ENCODE assay signal across 13 cellular contexts in the genomic region with DNA sequence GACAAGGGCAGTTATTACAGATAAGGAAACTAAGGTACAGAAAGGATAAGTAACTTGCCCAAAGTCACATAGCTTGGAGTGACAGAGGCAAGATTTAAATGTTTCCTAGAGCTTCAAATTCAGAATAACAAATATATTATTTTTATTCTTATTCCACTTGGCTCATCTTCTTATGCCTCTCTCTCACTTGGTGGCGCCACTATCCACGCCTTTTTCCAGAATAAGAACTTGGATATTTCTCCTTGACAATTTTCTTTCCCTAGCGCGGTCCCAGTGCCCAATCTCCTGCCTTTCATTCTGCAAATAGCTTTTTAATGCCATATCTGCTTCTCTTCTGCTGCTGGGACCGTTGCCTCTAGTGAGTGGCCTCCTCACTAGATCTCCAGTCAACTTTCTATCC.
DNase-seq lines count a peak whose midpoint lies in the region; ATAC-seq, FAIRE-seq and TF ChIP-seq lines count a peak whose summit lies in the region.
"Had no signal": no experiment of that assay in that cellular context is flagged by ENCODE, and none has a peak within 500 bp of the region (broad histone marks: within the 10 kb centered on the region; RNA-seq: fewer than 3 reads in every experiment).

No MANE protein-coding gene starts in this region.

- H3K27me3 ChIP-seq in PC-9 (ENCODE audit: insufficient read depth, low read depth) (no peaks in the 10 kb centered on the region), H1 (replicated peaks in 1 of 4; ENCODE audit: control insufficient read depth in 3 of 4, extremely low read depth in 1 of 4, insufficient read depth in 3 of 4, low read length in 3 of 4) (no peaks in the 10 kb centered on the region)

- peaks cover 51% of the 10 kb centered on the region for H3K4me1 Mint-ChIP-seq in activated naive CD4-positive, alpha-beta T cell treated with anti-CD3 and anti-CD28 coated beads for 36 hours (ENCODE audit: low read depth)
- peaks cover 56% of the 10 kb centered on the region for H3K4me1 Mint-ChIP-seq in stimulated activated effector memory CD8-positive, alpha-beta T cell treated with anti-CD3 and anti-CD28 coated beads, Interleukin-12 subunit alpha, Interleukin-12 subunit beta, amount 100 ng/mL, for 72 hours
- H3K4me1 Mint-ChIP-seq: nephron had no signal

- H2BK12ac ChIP-seq in H1 (ENCODE audit: low read depth, low read length), result no peak overlapping the region

- no peaks in the 10 kb centered on the region for H3F3A ChIP-seq in PC-9 (ENCODE audit: insufficient read depth, low read depth)

- no peak overlapping the region for H2AK5ac ChIP-seq in H1 (ENCODE audit: low read depth, low read length)

- intact Hi-C loops in activated naive CD4-positive, alpha-beta T cell treated with anti-CD3 and anti-CD28 coated beads for 36 hours (cut with micrococcal nuclease), result loop anchor here (1.0 to 5.0 kb wide), 4 partner anchors 240 to 981 kb away; no protein-coding TSS in a partner anchor
- intact Hi-C loops in PC-9 (cut with micrococcal nuclease; ENCODE audit: unreplicated experiment), result loop anchor here (2.0 kb wide), 1 partner anchor 241 kb away; no protein-coding TSS in a partner anchor

- H2BK5ac ChIP-seq in H1 (ENCODE audit: low read depth, low read length), result no peak overlapping the region

- peak; percentile 45 to 55 for TF ChIP-seq RAD21 in H1 (IDR thresholded peaks at IDR 0.05 in 1 of 2, conservative IDR thresholded peaks at IDR 0.05 in 1 of 2; ENCODE audit: low read depth in 2 of 2, low read length in 2 of 2)

- H3K27ac ChIP-seq in PC-9 (no peak overlapping the region), H1 (ENCODE audit: low read depth, low read length) (no peak overlapping the region)
- H3K27ac ChIP-seq: stomach had no signal

- H2BK120ac ChIP-seq in H1 (replicated peaks; ENCODE audit: low read depth, low read length), result no peak overlapping the region

- no peak overlapping the region for H3K56ac ChIP-seq in H1 (replicated peaks; ENCODE audit: insufficient read length, low read depth, low read length)

- H4K20me1 ChIP-seq in PC-9 (ENCODE audit: insufficient read depth) (no peaks in the 10 kb centered on the region), H1 (replicated peaks in 1 of 2; ENCODE audit: control insufficient read depth in 1 of 2, insufficient read depth in 2 of 2, low read length in 2 of 2) (no peaks in the 10 kb centered on the region)

- H3K18ac ChIP-seq in H1 (ENCODE audit: extremely low read depth, low read length), result no peak overlapping the region

- FAIRE-seq in H1 (lab: Jason Lieb, UNC), result no peak

- H4K8ac ChIP-seq in H1 (ENCODE audit: extremely low read depth, insufficient read depth, low read length), result no peak overlapping the region

- TF ChIP-seq CTCF in PC-9 (conservative IDR thresholded peaks at IDR 0.05), result peak; percentile 42; the same call in 1 of the 2 replicates
- TF ChIP-seq CTCF in H1 (IDR thresholded peaks at IDR 0.05; ENCODE audit: control extremely low read depth in 1 of 3, insufficient read depth in 1 of 3, low read depth in 1 of 3, low read length in 3 of 3), result peak in 1 of 3 experiments; percentile 4; a peak in 1 of 4 replicates

- CTCF ChIA-PET in activated naive CD4-positive, alpha-beta T cell treated with anti-CD3 and anti-CD28 coated beads for 36 hours (lab: Charles Lee), result interaction anchor here (0.9 kb wide), 1 partner anchor 20 kb away, joined by 4 read pairs; no protein-coding TSS in a partner anchor
- CTCF ChIA-PET in PC-9 (lab: Charles Lee), result interaction anchor here (0.6 kb wide), 1 partner anchor 172 kb away, joined by 3 read pairs; no protein-coding TSS in a partner anchor
- CTCF ChIA-PET in H1 (lab: Charles Lee; ENCODE audit: partially characterized antibody), result no interaction called here

- H3K36me3 ChIP-seq in PC-9 (ENCODE audit: low read depth), result no peaks in the 10 kb centered on the region
- H3K36me3 ChIP-seq in H1 (ENCODE audit: control insufficient read depth in 2 of 4, insufficient read depth in 4 of 4, low read length in 3 of 4), result no peaks in the 10 kb centered on the region

- TF ChIP-seq EP300 in H1 (IDR thresholded peaks at IDR 0.05; ENCODE audit: borderline replicate concordance in 1 of 2, low read depth in 2 of 2, low read length in 2 of 2), result no peak

- H3K4me3 ChIP-seq in PC-9, result no peak overlapping the region
- H3K4me3 ChIP-seq in H1 (ENCODE audit: extremely low read depth in 1 of 4, insufficient read depth in 2 of 4, low read depth in 3 of 4, low read length in 4 of 4), result no peak overlapping the region
- H3K4me3 ChIP-seq: stomach had no signal

- H4K5ac ChIP-seq in H1 (ENCODE audit: insufficient read length, low read depth, low read length), result no peak overlapping the region

- H3K9me3 Mint-ChIP-seq in activated naive CD4-positive, alpha-beta T cell treated with anti-CD3 and anti-CD28 coated beads for 36 hours, result no peaks in the 10 kb centered on the region
- no peaks in the 10 kb centered on the region for H3K9me3 Mint-ChIP-seq in stimulated activated effector memory CD8-positive, alpha-beta T cell treated with anti-CD3 and anti-CD28 coated beads, Interleukin-12 subunit alpha, Interleukin-12 subunit beta, amount 100 ng/mL, for 72 hours
- H3K9me3 Mint-ChIP-seq: IgD-negative memory B cell had no signal

- H3K23me2 ChIP-seq in H1 (ENCODE audit: low read depth, low read length), result no peaks in the 10 kb centered on the region

- DNase-seq in activated naive CD4-positive, alpha-beta T cell treated with anti-CD3 and anti-CD28 coated beads for 36 hours, result peak; percentile 28
- no peak for DNase-seq in activated naive CD4-positive, alpha-beta T cell (lab: John Stamatoyannopoulos, UW)
- DNase-seq in PC-9 (no peak), H1 (ENCODE audit: low read depth in 1 of 2, low spot score in 2 of 2) (no peak), cerebellar nuclear complex (lab: John Stamatoyannopoulos, UW) (no peak), DMS79 treated with DMSO at 0.1 percent for 48 hours (lab: John Stamatoyannopoulos, UW) (no peak)
- DNase-seq in stimulated activated effector memory CD8-positive, alpha-beta T cell treated with anti-CD3 and anti-CD28 coated beads, Interleukin-12 subunit alpha, Interleukin-12 subunit beta, amount 100 ng/mL, for 72 hours (ENCODE audit: low spot score in 2 of 2), result no peak
- DNase-seq in stimulated activated CD4-positive, alpha-beta T cell treated with anti-CD3 and anti-CD28 coated beads, Interleukin-12 subunit alpha, Interleukin-12 subunit beta, amount 100 ng/mL, for 4 hours, result no peak
- DNase-seq: activated effector memory CD4-positive, alpha-beta T cell treated with anti-CD3 and anti-CD28 coated beads, Interleukin-2, amount 50 U/mL, for 16 hours; effector memory CD4-positive, alpha-beta T cell; stomach had no signal

- H3K9me2 ChIP-seq in PC-9 (ENCODE audit: insufficient read depth), result no peaks in the 10 kb centered on the region

- H2AFZ ChIP-seq in PC-9 (no peak overlapping the region), H1 (ENCODE audit: low read length) (no peak overlapping the region)

- H3K4me1 ChIP-seq in PC-9 (replicated peaks; ENCODE audit: insufficient read depth), result no peaks in the 10 kb centered on the region
- no peaks in the 10 kb centered on the region for H3K4me1 ChIP-seq in H1 (replicated peaks in 1 of 4; ENCODE audit: control insufficient read depth in 3 of 4, insufficient read depth in 4 of 4, low read length in 3 of 4)
- H3K4me1 ChIP-seq: stomach had no signal

- no peak overlapping the region for H3K9ac ChIP-seq in H1 (replicated peaks in 1 of 4; ENCODE audit: extremely low read depth in 1 of 4, low read depth in 3 of 4, low read length in 3 of 4)

- no peak for TF ChIP-seq POLR2A in H1 (IDR thresholded peaks at IDR 0.05; ENCODE audit: control extremely low read depth in 1 of 2, low read depth in 2 of 2, low read length in 2 of 2)

- no peak overlapping the region for H4K91ac ChIP-seq in H1 (replicated peaks; ENCODE audit: insufficient read length, low read length)

- WGBS in H1 (ENCODE audit: extremely low coverage in 1 of 2, insufficient coverage in 1 of 2, insufficient read length in 1 of 2, insufficient replicate concordance in 2 of 2, low coverage in 1 of 2, low lambda C conversion rate in 2 of 2, missing lambda C conversion rate in 1 of 2), 2 experiments, result 81% methylated on average over 5 of the region's 5 CpGs; no CpG with 5 or more reads in 1 of the 2 experiments

- H3K4ac ChIP-seq in H1 (replicated peaks; ENCODE audit: insufficient read length, low read depth, low read length), result no peak overlapping the region

- H3K36me3 Mint-ChIP-seq in activated naive CD4-positive, alpha-beta T cell treated with anti-CD3 and anti-CD28 coated beads for 36 hours (ENCODE audit: low read depth), result peaks cover 9% of the 10 kb centered on the region
- peaks cover 66% of the 10 kb centered on the region for H3K36me3 Mint-ChIP-seq in stimulated activated effector memory CD8-positive, alpha-beta T cell treated with anti-CD3 and anti-CD28 coated beads, Interleukin-12 subunit alpha, Interleukin-12 subunit beta, amount 100 ng/mL, for 72 hours

- no peak overlapping the region for H3K23ac ChIP-seq in H1 (ENCODE audit: insufficient read length)

- no peak overlapping the region for H3K14ac ChIP-seq in H1 (ENCODE audit: insufficient read length)

- H3K4me3 Mint-ChIP-seq in activated naive CD4-positive, alpha-beta T cell treated with anti-CD3 and anti-CD28 coated beads for 36 hours, result no peak overlapping the region
- H3K4me3 Mint-ChIP-seq in stimulated activated effector memory CD8-positive, alpha-beta T cell treated with anti-CD3 and anti-CD28 coated beads, Interleukin-12 subunit alpha, Interleukin-12 subunit beta, amount 100 ng/mL, for 72 hours, result no peak overlapping the region
- H3K4me3 Mint-ChIP-seq: nephron had no signal

- no peaks in the 10 kb centered on the region for H3K27me3 Mint-ChIP-seq in activated naive CD4-positive, alpha-beta T cell treated with anti-CD3 and anti-CD28 coated beads for 36 hours (ENCODE audit: low read depth)
- H3K27me3 Mint-ChIP-seq: IgD-negative memory B cell had no signal

- no peaks in the 10 kb centered on the region for H3K9me3 ChIP-seq in PC-9 (ENCODE audit: insufficient read depth, low read depth)
- peaks cover 0 to under 1% of the 10 kb centered on the region in 2 experiments; a peak in 1 of 4 replicates for H3K9me3 ChIP-seq in H1 (ENCODE audit: insufficient read depth in 2 of 2, low read depth in 1 of 2, low read length in 1 of 2)
- H3K9me3 ChIP-seq: stomach had no signal

- no peak for ATAC-seq in stimulated activated effector memory CD8-positive, alpha-beta T cell treated with anti-CD3 and anti-CD28 coated beads, Interleukin-12 subunit alpha, Interleukin-12 subunit beta, amount 100 ng/mL, for 72 hours

- POLR2A ChIA-PET in PC-9 (lab: Charles Lee; ENCODE audit: unreplicated experiment), result no interaction called here
- POLR2A ChIA-PET in H1 (lab: Charles Lee; ENCODE audit: partially characterized antibody), result no interaction called here

- BruUV-seq in PC-9 (replicated peaks; lab: Mats Ljungman, UMichigan), result no TSS peak

- no peak overlapping the region for H2BK15ac ChIP-seq in H1 (ENCODE audit: low read length)

- no peak overlapping the region for H3K27ac Mint-ChIP-seq in activated naive CD4-positive, alpha-beta T cell treated with anti-CD3 and anti-CD28 coated beads for 36 hours
- H3K27ac Mint-ChIP-seq in stimulated activated effector memory CD8-positive, alpha-beta T cell treated with anti-CD3 and anti-CD28 coated beads, Interleukin-12 subunit alpha, Interleukin-12 subunit beta, amount 100 ng/mL, for 72 hours, result peak overlapping the region; percentile 53
- H3K27ac Mint-ChIP-seq: nephron had no signal

- H3K79me2 ChIP-seq in PC-9 (ENCODE audit: low read depth), result no peaks in the 10 kb centered on the region
- H3K79me2 ChIP-seq in H1 (ENCODE audit: control insufficient read depth in 1 of 2, insufficient read depth in 2 of 2, low read length in 2 of 2), result no peaks in the 10 kb centered on the region

- no peak overlapping the region for H3K4me2 ChIP-seq in PC-9
- H3K4me2 ChIP-seq in H1 (ENCODE audit: insufficient read depth in 1 of 2, low read depth in 2 of 2, low read length in 2 of 2), result no peak overlapping the region

- H2BK20ac ChIP-seq in H1 (ENCODE audit: low read length), result no peak overlapping the region

- no peaks in the 10 kb centered on the region for H3K79me1 ChIP-seq in H1 (ENCODE audit: low read depth, low read length)
